10 cellular contexts compared by ENCODE assay signal in genomic region chr11:118342503-118343161, GRCh38. TPM values are rescaled to one million over a fixed set of nuclear protein-coding genes. Genes with fewer than 3 reads are reported as not detected.
DNase-seq lines count a peak whose midpoint lies in the region; ATAC-seq lines count a peak whose summit lies in the region.
"Had no signal": no experiment of that assay in that cellular context is flagged by ENCODE, and none has a peak within 500 bp of the region (broad histone marks: within the 10 kb centered on the region; RNA-seq: fewer than 3 reads in every experiment).

CD3D (minus strand) TSS chr11:118342705; CDS start chr11:118342607, 98 bp downstream.

- H3K9me3 Mint-ChIP-seq in activated CD8-positive, alpha-beta T cell treated with anti-CD3 and anti-CD28 coated beads, Interleukin-2, amount 10 ng/mL, durations not matched to agents 7 days and 5 days (ENCODE audit: insufficient read depth): no peaks in the 10 kb centered on the region

- intact Hi-C loops in head of caudate nucleus (cut with DNase I): no loop called here

- POLR2A ChIA-PET in activated CD8-positive, alpha-beta T cell treated with anti-CD3 and anti-CD28 coated beads, Interleukin-2, amount 10 ng/mL, durations not matched to agents 7 days and 5 days (lab: Charles Lee): interaction anchor here (0.5 to 4.3 kb wide), 13 partner anchors 17 to 842 kb away, joined by 3 to 30 read pairs (median 4); partner anchors contain the start of genes JAML, KMT2A and UBE4A

- peak within 1 kb of the TSS; percentile 84 for H3K4me3 Mint-ChIP-seq in activated CD8-positive, alpha-beta T cell treated with anti-CD3 and anti-CD28 coated beads, Interleukin-2, amount 10 ng/mL, durations not matched to agents 7 days and 5 days

- H3K4me1 Mint-ChIP-seq in activated CD8-positive, alpha-beta T cell treated with anti-CD3 and anti-CD28 coated beads, Interleukin-2, amount 10 ng/mL, durations not matched to agents 7 days and 5 days (ENCODE audit: low read depth): peaks cover 63% of the 10 kb centered on the region

- peak; percentile 78 for DNase-seq in activated CD8-positive, alpha-beta T cell treated with anti-CD3 and anti-CD28 coated beads, Interleukin-2, amount 10 ng/mL, durations not matched to agents 7 days and 5 days
- DNase-seq in effector CD8-positive, alpha-beta T cell (lab: John Stamatoyannopoulos, UW): peak; percentile 48
- DNase-seq in stimulated activated CD4-positive, alpha-beta T cell treated with anti-CD3 and anti-CD28 coated beads, TNF-alpha, amount 100 ng/mL, for 24 hours (ENCODE audit: low read depth in 3 of 3): peak; percentile 48 to 64 (median 59)
- DNase-seq in head of caudate nucleus (no peak), DMS153 (lab: John Stamatoyannopoulos, UW) (no peak)
- DNase-seq: NCI-H1694 had no signal

- CTCF ChIA-PET in activated CD8-positive, alpha-beta T cell treated with anti-CD3 and anti-CD28 coated beads, Interleukin-2, amount 10 ng/mL, durations not matched to agents 7 days and 5 days (lab: Charles Lee): interaction anchor here (0.9 to 2.9 kb wide), 8 partner anchors 9 to 144 kb away, joined by 3 to 17 read pairs (median 4); no protein-coding TSS in a partner anchor

- no peaks in the 10 kb centered on the region for H3K27me3 Mint-ChIP-seq in activated CD8-positive, alpha-beta T cell treated with anti-CD3 and anti-CD28 coated beads, Interleukin-2, amount 10 ng/mL, durations not matched to agents 7 days and 5 days (ENCODE audit: low read depth)

- peak; percentile 35 for ATAC-seq in activated CD8-positive, alpha-beta T cell treated with anti-CD3 and anti-CD28 coated beads, Interleukin-2, amount 10 ng/mL, durations not matched to agents 7 days and 5 days
- ATAC-seq in HG03571 (IDR thresholded peaks at IDR 0.05; ENCODE audit: unreplicated experiment): no peak
- ATAC-seq in GM19455 (IDR thresholded peaks at IDR 0.05; ENCODE audit: unreplicated experiment): no peak

- peak within 1 kb of the TSS; percentile 96 for H3K27ac Mint-ChIP-seq in activated CD8-positive, alpha-beta T cell treated with anti-CD3 and anti-CD28 coated beads, Interleukin-2, amount 10 ng/mL, durations not matched to agents 7 days and 5 days

- no peaks in the 10 kb centered on the region for H3K9me3 ChIP-seq in KOPT-K1 (ENCODE audit: insufficient read depth, low read length, poor library complexity, severe bottlenecking)
- H3K9me3 ChIP-seq: BLaER1 treated with 17β-estradiol and CSF1 and Interleukin-3, amounts not matched to agents 10 nM and 100 nM had no signal

- peaks cover 75% of the 10 kb centered on the region for H3K36me3 Mint-ChIP-seq in activated CD8-positive, alpha-beta T cell treated with anti-CD3 and anti-CD28 coated beads, Interleukin-2, amount 10 ng/mL, durations not matched to agents 7 days and 5 days (ENCODE audit: low read depth)

- H3K27ac ChIP-seq in KOPT-K1 (ENCODE audit: low read depth, low read length, poor library complexity, severe bottlenecking): peak within 1 kb of the TSS; percentile 99
- H3K27ac ChIP-seq: BLaER1 treated with 17β-estradiol and CSF1 and Interleukin-3, amounts not matched to agents 10 nM and 100 nM had no signal

- peaks cover 66% of the 10 kb centered on the region for H3K36me3 ChIP-seq in KOPT-K1 (ENCODE audit: insufficient read depth, low read length)
- H3K36me3 ChIP-seq: BLaER1 treated with 17β-estradiol and CSF1 and Interleukin-3, amounts not matched to agents 10 nM and 100 nM had no signal

RNA-seq across cellular contexts. Expression of gene CD3D, which starts in this region (rescaled TPM):
- 100 to 1,000 TPM; 541 to 588 TPM for total RNA-seq in activated CD8-positive, alpha-beta T cell treated with anti-CD3 and anti-CD28 coated beads, Interleukin-2, amount 10 ng/mL, durations not matched to agents 7 days and 5 days

Comparison
In these comparisons a context has a peak if more than half of its experiments do, and no peak if none do; other contexts are left out.
1. DNase-seq: peak in activated CD8-positive, alpha-beta T cell treated with anti-CD3 and anti-CD28 coated beads, Interleukin-2, amount 10 ng/mL, durations not matched to agents 7 days and 5 days (single experiment), effector CD8-positive, alpha-beta T cell (single experiment) and stimulated activated CD4-positive, alpha-beta T cell treated with anti-CD3 and anti-CD28 coated beads, TNF-alpha, amount 100 ng/mL, for 24 hours (3 of 3); none in head of caudate nucleus (0 of 42) and DMS153 (single experiment).